2 cellular contexts compared by ENCODE assay signal in genomic region chrX:47603125-47603524, GRCh38. TPM values are rescaled to one million over a fixed set of nuclear protein-coding genes. Genes with fewer than 3 reads are reported as not detected.
"Had no signal": no experiment of that assay in that cellular context is flagged by ENCODE, and none has a peak within 500 bp of the region (broad histone marks: within the 10 kb centered on the region; RNA-seq: fewer than 3 reads in every experiment).

No MANE protein-coding gene starts in this region.

RNA-seq across cellular contexts. Expression of gene SYN1, which starts 16.5 kb away (rescaled TPM):
- total RNA-seq: GM23248, H4 had no signal

RNA-seq across cellular contexts. Expression of gene CFP, which starts 26.6 kb away (rescaled TPM):
- total RNA-seq: GM23248, H4 had no signal
- polyA plus RNA-seq: GM23248 had no signal
